In genomic region chr16:69559164-69559563, GRCh38 we compare ENCODE assay signal across 17 cellular contexts. TPM values are rescaled to one million over a fixed set of nuclear protein-coding genes. Genes with fewer than 3 reads are reported as not detected.
DNase-seq lines count a peak whose midpoint lies in the region; ATAC-seq and TF ChIP-seq lines count a peak whose summit lies in the region.
"Had no signal": no experiment of that assay in that cellular context is flagged by ENCODE, and none has a peak within 500 bp of the region (broad histone marks: within the 10 kb centered on the region; RNA-seq: fewer than 3 reads in every experiment).

No MANE protein-coding gene starts in this region.

- peaks cover 0 to 25% of the 10 kb centered on the region in 2 donors for H3K4me1 ChIP-seq in thyroid gland

- no peak overlapping the region for H3K4me3 ChIP-seq in thyroid gland (replicated peaks in 1 of 3)
- H3K4me3 ChIP-seq: BLaER1 treated with 17β-estradiol and CSF1 and Interleukin-3, amounts not matched to agents 10 nM and 100 nM had no signal

- no peaks in the 10 kb centered on the region for H3K9me3 ChIP-seq in thyroid gland
- H3K9me3 ChIP-seq: BLaER1 treated with 17β-estradiol and CSF1 and Interleukin-3, amounts not matched to agents 10 nM and 100 nM; Caco-2 had no signal

- peaks cover 1% of the 10 kb centered on the region for H3K27me3 Mint-ChIP-seq in activated naive CD8-positive, alpha-beta T cell treated with anti-CD3 and anti-CD28 coated beads, Interleukin-2, amount 50 U/mL, for 24 hours
- H3K27me3 Mint-ChIP-seq: B cell; CD4-positive, alpha-beta T cell had no signal

- TF ChIP-seq CTCF in thyroid gland (IDR thresholded peaks at IDR 0.05) = no peak

- 66 to 80% methylated on average over 2 of the region's 2 CpGs for WGBS in thyroid gland, 2 donors

- TF ChIP-seq POLR2A in thyroid gland (IDR thresholded peaks at IDR 0.05) = no peak

- no peak overlapping the region for H3K4me3 Mint-ChIP-seq in activated naive CD8-positive, alpha-beta T cell treated with anti-CD3 and anti-CD28 coated beads, Interleukin-2, amount 50 U/mL, for 24 hours
- H3K4me3 Mint-ChIP-seq: B cell; CD4-positive, alpha-beta T cell; CD8-positive, alpha-beta T cell had no signal

- H3K4me1 Mint-ChIP-seq in activated naive CD8-positive, alpha-beta T cell treated with anti-CD3 and anti-CD28 coated beads, Interleukin-2, amount 50 U/mL, for 24 hours = peaks cover 54% of the 10 kb centered on the region

- no peaks in the 10 kb centered on the region for H3K27me3 ChIP-seq in thyroid gland
- H3K27me3 ChIP-seq: BLaER1 treated with 17β-estradiol and CSF1 and Interleukin-3, amounts not matched to agents 10 nM and 100 nM had no signal

- no peak overlapping the region for H3K27ac Mint-ChIP-seq in activated naive CD8-positive, alpha-beta T cell treated with anti-CD3 and anti-CD28 coated beads, Interleukin-2, amount 50 U/mL, for 24 hours
- H3K27ac Mint-ChIP-seq: B cell; CD4-positive, alpha-beta T cell; CD8-positive, alpha-beta T cell had no signal

- H3K9me3 Mint-ChIP-seq in activated naive CD8-positive, alpha-beta T cell treated with anti-CD3 and anti-CD28 coated beads, Interleukin-2, amount 50 U/mL, for 24 hours = peaks cover 5% of the 10 kb centered on the region
- H3K9me3 Mint-ChIP-seq: CD4-positive, alpha-beta T cell; CD8-positive, alpha-beta T cell had no signal

- peaks cover 1% of the 10 kb centered on the region for H3K36me3 Mint-ChIP-seq in activated naive CD8-positive, alpha-beta T cell treated with anti-CD3 and anti-CD28 coated beads, Interleukin-2, amount 50 U/mL, for 24 hours (ENCODE audit: low read depth)
- H3K36me3 Mint-ChIP-seq: CD8-positive, alpha-beta T cell had no signal

- intact Hi-C loops in thyroid gland (cut with DNase I) = no loop called here

- no peak for ATAC-seq in activated CD4-positive, CD25-positive, alpha-beta regulatory T cell treated with anti-CD3 and anti-CD28 coated beads, Interleukin-2, amount 50 U/mL, for 24 hours
- no peak for ATAC-seq in activated naive CD8-positive, alpha-beta T cell treated with anti-CD3 and anti-CD28 coated beads, Interleukin-2, amount 50 U/mL, for 24 hours
- ATAC-seq: CD8-positive, alpha-beta T cell had no signal

- DNase-seq in DMS53 (lab: John Stamatoyannopoulos, UW) (peak; percentile 12), DMS53 treated with DMSO at 0.1 percent for 48 hours (lab: John Stamatoyannopoulos, UW; ENCODE audit: unreplicated experiment) (peak; percentile 8), thyroid gland (no peak)
- no peak for DNase-seq in activated naive CD8-positive, alpha-beta T cell treated with anti-CD3 and anti-CD28 coated beads, Interleukin-2, amount 50 U/mL, for 24 hours
- DNase-seq: 8988T; ACHN; AML-193; Caco-2; Calu3; CD4-positive, alpha-beta T cell; CD8-positive, alpha-beta T cell; DMS79 treated with DMSO at 0.1 percent for 48 hours; GF-D8 had no signal

- no peaks in the 10 kb centered on the region for H3K36me3 ChIP-seq in thyroid gland
- H3K36me3 ChIP-seq: BLaER1 treated with 17β-estradiol and CSF1 and Interleukin-3, amounts not matched to agents 10 nM and 100 nM had no signal

- peak overlapping the region in 2 of 3 donors; percentile 61 to 67 for H3K27ac ChIP-seq in thyroid gland
- H3K27ac ChIP-seq: BLaER1 treated with 17β-estradiol and CSF1 and Interleukin-3, amounts not matched to agents 10 nM and 100 nM; C4-2B had no signal

RNA-seq across cellular contexts. Expression of gene NFAT5, which starts 6.6 kb away (rescaled TPM):
- total RNA-seq in thyroid gland = 100 to 1,000 TPM in 2 of 4 donors, 10 to 100 TPM in 2; 76.1 to 122 (median 102) TPM

Comparison
In these comparisons a context has a peak if more than half of its experiments do, and no peak if none do; other contexts are left out.
1. DNase-seq: peak in DMS53 (single experiment) and DMS53 treated with DMSO at 0.1 percent for 48 hours (single experiment); none in thyroid gland (0 of 2) and activated naive CD8-positive, alpha-beta T cell treated with anti-CD3 and anti-CD28 coated beads, Interleukin-2, amount 50 U/mL, for 24 hours (single experiment).